Comparison of ENCODE assay signal across 12 cellular contexts in the genomic region with DNA sequence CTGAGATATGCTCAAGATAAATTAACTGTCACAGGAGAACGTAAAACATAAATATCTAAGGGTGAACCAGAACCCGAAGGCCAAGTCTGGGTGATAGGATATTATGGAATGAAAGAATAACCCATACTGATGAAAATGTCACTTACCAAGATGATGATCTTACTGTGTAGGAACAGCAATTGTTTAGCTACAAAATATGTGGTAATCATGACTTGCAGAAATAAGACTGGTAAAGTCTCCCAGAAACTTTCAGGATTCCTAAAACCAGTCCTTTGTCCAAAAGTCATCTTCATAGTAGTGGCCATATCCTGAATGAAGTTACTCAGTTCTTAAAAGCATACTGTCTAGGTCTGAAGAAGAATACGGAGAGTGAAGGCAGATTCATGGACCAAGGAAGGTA. TPM values are rescaled to one million over a fixed set of nuclear protein-coding genes. Genes with fewer than 3 reads are reported as not detected.
"Had no signal": no experiment of that assay in that cellular context is flagged by ENCODE, and none has a peak within 500 bp of the region (broad histone marks: within the 10 kb centered on the region; RNA-seq: fewer than 3 reads in every experiment).

No MANE protein-coding gene starts in this region.

RNA-seq across cellular contexts. Expression of gene SLC38A11, which starts 30.7 kb away (rescaled TPM):
- total RNA-seq: activated CD4-positive, alpha-beta memory T cell treated with anti-CD3 and anti-CD28 coated beads for 36 hours; activated CD4-positive, alpha-beta T cell treated with anti-CD3 and anti-CD28 coated beads, Interleukin-2, amount 10 ng/mL, durations not matched to agents 24 days and 14 days; activated CD8-positive, alpha-beta memory T cell treated with anti-CD3 and anti-CD28 coated beads for 36 hours; activated CD8-positive, alpha-beta T cell treated with anti-CD3 and anti-CD28 coated beads for 36 hours; activated naive CD4-positive, alpha-beta T cell treated with anti-CD3 and anti-CD28 coated beads for 36 hours; activated naive CD4-positive, alpha-beta T cell treated with anti-CD3 and anti-CD28 coated beads, Interleukin-2, amount 50 U/mL, for 72 hours; activated naive CD8-positive, alpha-beta T cell treated with anti-CD3 and anti-CD28 coated beads for 36 hours; activated T-cell treated with anti-CD3 and anti-CD28 coated beads, Interleukin-2, amount 50 U/mL, for 4 hours; activated T-cell treated with anti-CD3 and anti-CD28 coated beads, Interleukin-2, amount 50 U/mL, for 72 hours; activated T-helper 1 cell treated with anti-CD3 and anti-CD28 coated beads, Interleukin-12 subunit alpha, Interleukin-12 subunit beta, Interleukin-2, Interleukin-4 antibody, amounts not matched to agents 30 ng/mL and 10 ng/mL and 1 ng/mL, durations not matched to agents 14 hours and 24 hours and 36 hours; activated T-helper 17 cell treated with anti-CD3 and anti-CD28 coated beads, Interleukin-2, amount 50 U/mL, for 72 hours; astrocyte had no signal
